Comparison of ENCODE assay signal across 12 cellular contexts in the genomic region with DNA sequence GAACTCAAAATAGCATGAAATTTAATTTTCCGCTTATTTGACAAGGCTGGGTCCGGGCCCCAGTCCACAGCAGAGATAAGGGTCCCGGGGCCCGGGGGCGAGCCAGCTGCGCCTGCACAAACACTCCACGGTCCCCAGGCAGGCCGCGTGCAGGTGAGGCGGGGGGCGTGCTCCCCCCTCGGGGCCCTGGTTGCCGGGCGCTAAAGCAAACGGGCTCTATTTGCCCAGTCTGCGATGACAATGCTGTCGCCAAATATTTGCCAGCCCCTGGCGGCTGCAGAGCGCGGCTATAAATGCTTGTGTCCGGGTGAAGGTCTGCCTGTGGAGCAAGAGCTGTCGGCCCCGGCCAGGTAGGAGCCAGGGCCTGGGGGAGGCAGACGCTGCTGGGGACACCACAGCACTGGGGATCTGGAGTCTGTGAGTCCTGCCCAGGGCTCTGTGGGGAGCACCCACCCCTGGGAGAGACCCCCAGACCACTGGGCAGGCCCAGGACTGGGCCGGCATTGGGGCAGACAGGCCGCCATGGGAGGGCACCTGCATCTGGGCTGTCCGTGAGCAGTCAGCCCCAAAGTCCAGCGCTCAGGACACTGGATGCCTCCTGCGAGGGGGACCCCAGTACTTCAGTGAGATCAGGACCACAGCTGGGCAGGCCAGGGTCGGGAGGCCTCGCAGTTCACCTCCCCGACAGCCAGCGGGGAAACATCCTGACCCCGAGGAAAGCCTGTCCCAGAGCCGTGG. TPM values are rescaled to one million over a fixed set of nuclear protein-coding genes. Genes with fewer than 3 reads are reported as not detected.
DNase-seq lines count a peak whose midpoint lies in the region; ATAC-seq and TF ChIP-seq lines count a peak whose summit lies in the region.
"Had no signal": no experiment of that assay in that cellular context is flagged by ENCODE, and none has a peak within 500 bp of the region (broad histone marks: within the 10 kb centered on the region; RNA-seq: fewer than 3 reads in every experiment).

A gene (plus strand): TSS at position 320 of the 738 bp plus-strand sequence. CDS start 1,516 bp downstream, outside the sequence.

- no peaks in the 10 kb centered on the region for H3K27me3 Mint-ChIP-seq in activated B cell treated with CpG ODN at 0.5 μM for 24 hours
- peaks cover 0 to 2% (median 0%) of the 10 kb centered on the region in 5 donors for H3K27me3 Mint-ChIP-seq in naive thymus-derived CD4-positive, alpha-beta T cell

- TF ChIP-seq CTCF in activated B cell treated with CpG ODN at 0.5 μM for 24 hours (IDR thresholded peaks at IDR 0.05), result no peak
- no peak for TF ChIP-seq CTCF in sigmoid colon (IDR thresholded peaks at IDR 0.05)

- H3K4me3 Mint-ChIP-seq in activated B cell treated with CpG ODN at 0.5 μM for 24 hours, result peak within 1 kb of the TSS; percentile 48
- H3K4me3 Mint-ChIP-seq in naive thymus-derived CD4-positive, alpha-beta T cell, result peak within 1 kb of the TSS in 6 of 10 donors; percentile 51 to 77 (median 66)

- TF ChIP-seq EP300 in sigmoid colon (IDR thresholded peaks at IDR 0.05), result no peak

- no peaks in the 10 kb centered on the region for H3K27me3 ChIP-seq in naive thymus-derived CD4-positive, alpha-beta T cell (ENCODE audit: control insufficient read depth in 2 of 2, insufficient read depth in 2 of 2, low read length in 2 of 2)
- no peaks in the 10 kb centered on the region for H3K27me3 ChIP-seq in sigmoid colon

- H3K4me3 ChIP-seq in naive thymus-derived CD4-positive, alpha-beta T cell (ENCODE audit: low read length), result no peak within 1 kb of the TSS
- no peak within 1 kb of the TSS for H3K4me3 ChIP-seq in sigmoid colon

- POLR2A ChIA-PET in activated B cell treated with CpG ODN at 0.5 μM for 24 hours (lab: Charles Lee), result interaction anchor here (0.6 to 1.7 kb wide), 3 partner anchors 10 to 62 kb away, joined by 3 to 7 read pairs (median 3); a partner anchor contains a TSS
- POLR2A ChIA-PET in naive thymus-derived CD4-positive, alpha-beta T cell (lab: Charles Lee), result interaction anchor here (1.0 kb wide), 1 partner anchor 10 kb away, joined by 5 read pairs; a partner anchor contains a TSS

- peaks cover 4% of the 10 kb centered on the region for H3K4me1 Mint-ChIP-seq in activated B cell treated with CpG ODN at 0.5 μM for 24 hours
- H3K4me1 Mint-ChIP-seq in naive thymus-derived CD4-positive, alpha-beta T cell, result peaks cover 0 to 3% (median 0%) of the 10 kb centered on the region in 7 donors

- ATAC-seq in activated B cell treated with CpG ODN at 0.5 μM for 24 hours (ENCODE audit: low read depth) (no peak), HG03025 (IDR thresholded peaks at IDR 0.05; ENCODE audit: low FRiP score, unreplicated experiment) (no peak)
- no peak for ATAC-seq in naive thymus-derived CD4-positive, alpha-beta T cell

- CTCF ChIA-PET in activated B cell treated with CpG ODN at 0.5 μM for 24 hours (lab: Charles Lee), result interaction anchor here (1.2 kb wide), 1 partner anchor 107 kb away, joined by 3 read pairs; no protein-coding TSS in a partner anchor
- CTCF ChIA-PET in naive thymus-derived CD4-positive, alpha-beta T cell (lab: Charles Lee), result interaction anchor here (0.6 kb wide), 2 partner anchors 15 to 491 kb away, joined by 3 read pairs; no protein-coding TSS in a partner anchor

- peak within 1 kb of the TSS; percentile 24 for H3K27ac Mint-ChIP-seq in activated B cell treated with CpG ODN at 0.5 μM for 24 hours
- peak within 1 kb of the TSS in 4 of 9 donors; percentile 54 to 92 (median 74) for H3K27ac Mint-ChIP-seq in naive thymus-derived CD4-positive, alpha-beta T cell

- no peaks in the 10 kb centered on the region for H3K9me3 ChIP-seq in naive thymus-derived CD4-positive, alpha-beta T cell (ENCODE audit: control insufficient read depth in 2 of 3, low read length in 3 of 3)
- H3K9me3 ChIP-seq in sigmoid colon, result no peaks in the 10 kb centered on the region

- H3K27ac ChIP-seq in naive thymus-derived CD4-positive, alpha-beta T cell (ENCODE audit: low read depth, low read length), result peak within 1 kb of the TSS; percentile 63
- H3K27ac ChIP-seq in sigmoid colon, result no peak within 1 kb of the TSS

- H3K36me3 ChIP-seq in naive thymus-derived CD4-positive, alpha-beta T cell (ENCODE audit: control insufficient read depth in 2 of 3, insufficient read depth in 3 of 3, low read length in 3 of 3), result peaks cover 0 to under 1% (median 0%) of the 10 kb centered on the region in 3 experiments
- H3K36me3 ChIP-seq in sigmoid colon, result no peaks in the 10 kb centered on the region

- WGBS in sigmoid colon, 2 donors, result 28 to 57% methylated on average over 35 of the region's 35 CpGs

- DNase-seq in DMS 273 (lab: John Stamatoyannopoulos, UW; ENCODE audit: unreplicated experiment), result peak; percentile 41
- DNase-seq in DMS 273 treated with DMSO at 0.1 percent for 48 hours (lab: John Stamatoyannopoulos, UW), result no peak
- DNase-seq in NCI-H1092 treated with DMSO at 0.1 percent for 48 hours (lab: John Stamatoyannopoulos, UW), result peak; percentile 80
- DNase-seq in activated B cell treated with CpG ODN at 0.5 μM for 24 hours, result no peak
- DNase-seq in naive thymus-derived CD4-positive, alpha-beta T cell, result no peak
- no peak for DNase-seq in sigmoid colon
- no peak for DNase-seq in DMS114 treated with DMSO at 0.1 percent for 48 hours (lab: John Stamatoyannopoulos, UW; ENCODE audit: unreplicated experiment)
- DNase-seq: 8988T; activated T-cell treated with anti-CD3 and anti-CD28 coated beads, Interleukin-2, amount 50 U/mL, for 48 hours; stimulated activated CD4-positive, alpha-beta T cell treated with anti-CD3 and anti-CD28 coated beads, Interleukin-2, amount 100 ng/mL, for 24 hours had no signal

- no peaks in the 10 kb centered on the region for H3K36me3 Mint-ChIP-seq in activated B cell treated with CpG ODN at 0.5 μM for 24 hours (ENCODE audit: low read depth)
- H3K36me3 Mint-ChIP-seq in naive thymus-derived CD4-positive, alpha-beta T cell, result no peaks in the 10 kb centered on the region

- H3K4me1 ChIP-seq in naive thymus-derived CD4-positive, alpha-beta T cell (ENCODE audit: control insufficient read depth in 2 of 2, insufficient read depth in 2 of 2, low read length in 2 of 2), result no peaks in the 10 kb centered on the region
- peaks cover 0 to 7% (median 0%) of the 10 kb centered on the region in 4 donors for H3K4me1 ChIP-seq in sigmoid colon

- TF ChIP-seq POLR2A in sigmoid colon (IDR thresholded peaks at IDR 0.05), result no peak

- H3K9me3 Mint-ChIP-seq in activated B cell treated with CpG ODN at 0.5 μM for 24 hours, result no peaks in the 10 kb centered on the region
- no peaks in the 10 kb centered on the region for H3K9me3 Mint-ChIP-seq in naive thymus-derived CD4-positive, alpha-beta T cell

- intact Hi-C loops in activated B cell treated with CpG ODN at 0.5 μM for 24 hours (cut with micrococcal nuclease), result no loop called here
- intact Hi-C loops in naive thymus-derived CD4-positive, alpha-beta T cell (cut with micrococcal nuclease), result no loop called here
- intact Hi-C loops in sigmoid colon (cut with DNase I), result no loop called here

RNA-seq across cellular contexts. Expression of the gene that starts here (rescaled TPM):
- total RNA-seq in activated B cell treated with CpG ODN at 0.5 μM for 24 hours (0.24 and 0.33 TPM in 2 replicates), sigmoid colon (not detected)
- 1 to 10 TPM in 2 of 5 experiments, under 1 TPM in 2, not detected in 1; 0.77 to 3.4 (median 1.7) TPM for total RNA-seq in naive thymus-derived CD4-positive, alpha-beta T cell
- not detected for polyA plus RNA-seq in naive thymus-derived CD4-positive, alpha-beta T cell
- under 1 TPM in 1 of 3 donors, not detected in 2; 0.07 TPM for polyA plus RNA-seq in sigmoid colon
- total RNA-seq: dermis microvascular lymphatic vessel endothelial cell had no signal

Comparison
In these comparisons a context has a peak if more than half of its experiments do, and no peak if none do; other contexts are left out.
1. DNase-seq: peak in DMS 273 (single experiment) and NCI-H1092 treated with DMSO at 0.1 percent for 48 hours (single experiment); none in DMS 273 treated with DMSO at 0.1 percent for 48 hours (single experiment), activated B cell treated with CpG ODN at 0.5 μM for 24 hours (single experiment), naive thymus-derived CD4-positive, alpha-beta T cell (0 of 9), sigmoid colon (single experiment) and DMS114 treated with DMSO at 0.1 percent for 48 hours (single experiment).